Comparison of ENCODE assay signal across 15 cellular contexts in the genomic region with DNA sequence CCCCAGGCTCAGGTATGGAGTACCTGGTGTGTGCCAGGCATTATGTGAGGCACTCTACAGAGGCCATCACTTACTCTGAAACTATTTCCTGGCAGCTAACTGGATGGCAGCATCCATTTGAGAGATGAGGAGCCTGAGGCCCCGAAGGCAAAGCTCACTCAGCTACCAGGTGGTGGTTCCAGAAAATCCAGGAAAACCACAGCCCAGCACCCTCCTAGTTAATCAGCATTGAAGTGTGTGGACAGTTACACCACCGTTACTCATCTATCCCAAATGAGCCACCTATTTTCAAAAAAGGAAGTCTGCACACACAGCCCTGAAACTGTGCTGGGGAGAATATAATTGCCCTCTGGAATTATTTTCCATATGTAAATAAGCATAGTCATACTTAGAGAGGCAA.
DNase-seq lines count a peak whose midpoint lies in the region; ATAC-seq and TF ChIP-seq lines count a peak whose summit lies in the region.
"Had no signal": no experiment of that assay in that cellular context is flagged by ENCODE, and none has a peak within 500 bp of the region (broad histone marks: within the 10 kb centered on the region; RNA-seq: fewer than 3 reads in every experiment).

No MANE protein-coding gene starts in this region.

- peak; percentile 74 for DNase-seq in HS-5 (ENCODE audit: low read depth)
- no peak for DNase-seq in Panc1 (ENCODE audit: low read depth, low spot score)
- no peak for DNase-seq in activated CD8-positive, alpha-beta memory T cell treated with anti-CD3 and anti-CD28 coated beads for 24 hours
- DNase-seq in activated naive CD4-positive, alpha-beta T cell treated with Interleukin-2 at 50 U/mL for 16 hours: no peak
- DNase-seq: activated naive CD8-positive, alpha-beta T cell treated with anti-CD3 and anti-CD28 coated beads for 36 hours; heart left ventricle; left ventricle myocardium inferior; naive thymus-derived CD8-positive, alpha-beta T cell; NCI-H187 treated with DMSO at 0.1 percent for 48 hours had no signal

- BruUV-seq in Panc1 (replicated peaks; lab: Mats Ljungman, UMichigan): no TSS peak

- H3K36me3 ChIP-seq in BLaER1 (no peaks in the 10 kb centered on the region), Panc1 (ENCODE audit: control insufficient read depth, insufficient read depth, low read length) (no peaks in the 10 kb centered on the region)
- H3K36me3 ChIP-seq: heart left ventricle, left ventricle myocardium inferior, SJCRH30, thoracic aorta had no signal

- no peaks in the 10 kb centered on the region for H4K20me1 ChIP-seq in BLaER1

- peak overlapping the region; percentile 43 for H3K27ac ChIP-seq in BLaER1
- H3K27ac ChIP-seq in Panc1 (ENCODE audit: low read length): no peak overlapping the region
- H3K27ac ChIP-seq: heart left ventricle, left ventricle myocardium inferior, SJCRH30, thoracic aorta had no signal

- H3K4me1 ChIP-seq in BLaER1: peaks cover 17% of the 10 kb centered on the region
- H3K4me1 ChIP-seq in Panc1 (ENCODE audit: control insufficient read depth, insufficient read depth, low read length): no peaks in the 10 kb centered on the region
- H3K4me1 ChIP-seq: left ventricle myocardium inferior had no signal

- ATAC-seq in Panc1 (peak; percentile 61; the same call in 1 of the 2 replicates), esophagus mucosa (peak; percentile 87), GM18907 (IDR thresholded peaks at IDR 0.05; ENCODE audit: unreplicated experiment) (no peak), HG02798 (IDR thresholded peaks at IDR 0.05; ENCODE audit: poor library complexity, unreplicated experiment) (no peak)
- ATAC-seq: heart left ventricle; naive thymus-derived CD8-positive, alpha-beta T cell had no signal

- in situ Hi-C loops in Panc1 (cut with HindIII; ENCODE audit: low pct_unique_long_range_greater_than_20kb, low sequenced_read_pairs): no loop called here

- H3K9me3 ChIP-seq in BLaER1 (no peaks in the 10 kb centered on the region), Panc1 (ENCODE audit: control insufficient read depth, insufficient read depth, low read depth, low read length) (no peaks in the 10 kb centered on the region)
- H3K9me3 ChIP-seq: heart left ventricle, left ventricle myocardium inferior, SJCRH30, thoracic aorta had no signal

- H3K27me3 ChIP-seq in BLaER1 (no peaks in the 10 kb centered on the region), Panc1 (ENCODE audit: control insufficient read depth, insufficient read depth, low read length) (no peaks in the 10 kb centered on the region)
- H3K27me3 ChIP-seq: heart left ventricle had no signal

- no peak for TF ChIP-seq CTCF in Panc1 (IDR thresholded peaks at IDR 0.05)

- CTCF ChIA-PET in Panc1 (lab: Charles Lee): no interaction called here

- intact Hi-C loops in Panc1 (cut with micrococcal nuclease; ENCODE audit: unreplicated experiment): no loop called here

- POLR2A ChIA-PET in Panc1 (lab: Charles Lee): interaction anchor here (0.5 to 0.7 kb wide), 3 partner anchors 17 to 42 kb away, joined by 3 to 11 read pairs (median 8); no protein-coding TSS in a partner anchor

- H3K9ac ChIP-seq in BLaER1: no peak overlapping the region

- H3K4me3 ChIP-seq in BLaER1 (no peak overlapping the region), Panc1 (ENCODE audit: low read depth in 2 of 2, low read length in 2 of 2) (no peak overlapping the region)
- H3K4me3 ChIP-seq: heart left ventricle, left ventricle myocardium inferior, SJCRH30, thoracic aorta had no signal

- peak overlapping the region; percentile 65 for H3K4me2 ChIP-seq in BLaER1

Comparison
In these comparisons a context has a peak if more than half of its experiments do, and no peak if none do; other contexts are left out.
1. ATAC-seq: peak in Panc1 (single experiment) and esophagus mucosa (single experiment); none in GM18907 (single experiment) and HG02798 (single experiment).